Comparison of ENCODE assay signal across 8 cellular contexts in the genomic region with DNA sequence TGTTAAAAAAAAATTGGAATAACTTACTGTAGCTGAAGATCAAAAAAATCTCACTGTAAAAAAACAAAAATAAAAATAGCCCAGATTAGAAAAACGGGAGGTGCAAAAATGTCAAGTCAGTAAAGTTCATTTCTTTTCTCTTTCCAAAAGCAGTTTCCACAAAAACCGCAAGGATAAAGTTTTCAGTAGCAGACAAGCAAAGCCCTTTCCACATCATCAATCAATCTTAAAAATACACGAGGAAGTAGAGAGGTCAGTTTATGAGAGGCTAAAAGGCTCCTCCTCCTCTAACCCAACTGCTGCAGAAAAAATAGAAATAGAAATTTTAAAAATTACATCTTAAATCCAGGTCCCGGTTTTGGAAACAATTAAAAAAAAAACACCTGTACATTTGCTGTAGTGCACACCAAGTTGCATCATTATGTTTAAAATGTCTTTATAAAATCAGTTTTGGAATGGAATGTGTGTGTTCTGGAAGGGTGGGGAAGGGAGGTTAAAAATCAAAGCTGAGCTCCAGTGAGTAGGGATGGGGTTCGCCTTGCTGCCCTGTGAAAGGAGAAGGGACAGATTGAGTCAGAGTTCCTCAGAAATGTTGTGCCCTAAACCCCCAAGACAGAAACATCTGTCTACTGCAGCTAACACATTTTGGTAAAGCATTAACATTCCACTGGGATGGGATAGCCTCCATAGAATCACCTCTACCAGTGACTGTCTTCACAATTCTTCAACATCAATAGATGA. TPM values are rescaled to one million over a fixed set of nuclear protein-coding genes. Genes with fewer than 3 reads are reported as not detected.
A peak's percentile ranks its signal among the peaks of the same experiment; 100 is the strongest.
DNase-seq lines count a peak whose midpoint lies in the region; ATAC-seq and TF ChIP-seq lines count a peak whose summit lies in the region.

No MANE protein-coding gene starts in this region.

- H3K36me3 ChIP-seq in MM.1S (replicated peaks; ENCODE audit: insufficient read depth, low read length) = peaks cover 4% of the 10 kb centered on the region

- peak; percentile 12 for DNase-seq in GM03348 (ENCODE audit: low spot score)
- peak; percentile 41 for DNase-seq in MM.1S
- no peak for DNase-seq in natural killer cell treated with Interleukin-12 subunit alpha and Interleukin-12 subunit beta and Interleukin-15 and Interleukin-18, amount 100 ng/mL, for 72 hours (ENCODE audit: low spot score)
- no peak for DNase-seq in stimulated activated CD4-positive, alpha-beta T cell treated with anti-CD3 and anti-CD28 coated beads, Interleukin-2, amount 100 ng/mL, for 48 hours
- DNase-seq in SKM-1 (lab: John Stamatoyannopoulos, UW; ENCODE audit: unreplicated experiment) = no peak
- no peak for DNase-seq in hippocampal formation (lab: John Stamatoyannopoulos, UW)

- H3K9me3 Mint-ChIP-seq in brain = peaks cover 0 to 3% (median 0%) of the 10 kb centered on the region in 5 experiments
- H3K9me3 Mint-ChIP-seq in natural killer cell treated with Interleukin-12 subunit alpha and Interleukin-12 subunit beta and Interleukin-15 and Interleukin-18, amount 100 ng/mL, for 72 hours = no peaks in the 10 kb centered on the region

- peak overlapping the region in 3 of 5 experiments; percentile 12 to 83 (median 43) for H3K27ac Mint-ChIP-seq in brain
- peak overlapping the region; percentile 97 to 100 for H3K27ac Mint-ChIP-seq in natural killer cell treated with Interleukin-12 subunit alpha and Interleukin-12 subunit beta and Interleukin-15 and Interleukin-18, amount 100 ng/mL, for 72 hours

- peak overlapping the region; percentile 68 for H3K4me2 ChIP-seq in MM.1S (ENCODE audit: low read depth, low read length)

- peaks cover 26% of the 10 kb centered on the region for H3K4me1 ChIP-seq in MM.1S (ENCODE audit: low read length)

- H3K36me3 Mint-ChIP-seq in brain = peaks cover 95% of the 10 kb centered on the region
- peaks cover 72% of the 10 kb centered on the region for H3K36me3 Mint-ChIP-seq in natural killer cell treated with Interleukin-12 subunit alpha and Interleukin-12 subunit beta and Interleukin-15 and Interleukin-18, amount 100 ng/mL, for 72 hours

- H3K9ac ChIP-seq in MM.1S (ENCODE audit: low read length) = peak overlapping the region; percentile 29; the same call in 1 of the 2 replicates

- no peak for TF ChIP-seq CTCF in MM.1S (IDR thresholded peaks at IDR 0.05; ENCODE audit: low read length)
- no peak for TF ChIP-seq CTCF in brain (conservative IDR thresholded peaks at IDR 0.05)

- H3K79me2 ChIP-seq in MM.1S (ENCODE audit: low read length) = peaks cover 94% of the 10 kb centered on the region

- H2AFZ ChIP-seq in MM.1S (ENCODE audit: low read length) = no peak overlapping the region

- H3K27me3 ChIP-seq in MM.1S (replicated peaks; ENCODE audit: insufficient read depth, low read length) = no peaks in the 10 kb centered on the region

- no peaks in the 10 kb centered on the region for H3K9me2 ChIP-seq in MM.1S (replicated peaks; ENCODE audit: insufficient read depth, low read length)

- peaks cover 86% of the 10 kb centered on the region for H3K4me1 Mint-ChIP-seq in brain
- peaks cover 59 to 79% of the 10 kb centered on the region in 2 donors for H3K4me1 Mint-ChIP-seq in natural killer cell treated with Interleukin-12 subunit alpha and Interleukin-12 subunit beta and Interleukin-15 and Interleukin-18, amount 100 ng/mL, for 72 hours (ENCODE audit: low read depth in 2 of 2)

- ATAC-seq in natural killer cell treated with Interleukin-12 subunit alpha and Interleukin-12 subunit beta and Interleukin-15 and Interleukin-18, amount 100 ng/mL, for 72 hours = peak in 1 of 2 donors; percentile 46
- no peak for ATAC-seq in GM19351 (IDR thresholded peaks at IDR 0.05; ENCODE audit: unreplicated experiment)

- peaks cover 69% of the 10 kb centered on the region for H4K20me1 ChIP-seq in MM.1S (ENCODE audit: insufficient read depth, low read length)

- H3K27ac ChIP-seq in MM.1S (ENCODE audit: low read length) = peak overlapping the region; percentile 68

- peak overlapping the region; percentile 27; the same call in 1 of the 2 replicates for H3K4me3 ChIP-seq in MM.1S (ENCODE audit: low read length)

- H3K4me3 Mint-ChIP-seq in brain = peak overlapping the region; percentile 46 to 99 (median 67)
- peak overlapping the region; percentile 93 for H3K4me3 Mint-ChIP-seq in natural killer cell treated with Interleukin-12 subunit alpha and Interleukin-12 subunit beta and Interleukin-15 and Interleukin-18, amount 100 ng/mL, for 72 hours

- no peaks in the 10 kb centered on the region for H3K27me3 Mint-ChIP-seq in brain
- no peaks in the 10 kb centered on the region for H3K27me3 Mint-ChIP-seq in natural killer cell treated with Interleukin-12 subunit alpha and Interleukin-12 subunit beta and Interleukin-15 and Interleukin-18, amount 100 ng/mL, for 72 hours

- peaks cover 51% of the 10 kb centered on the region for H3F3A ChIP-seq in MM.1S (ENCODE audit: insufficient read depth, low read length)

- H3K9me3 ChIP-seq in MM.1S (replicated peaks; ENCODE audit: insufficient read depth, low read length) = no peaks in the 10 kb centered on the region

RNA-seq across cellular contexts. Expression of a gene that starts 5.8 kb away (rescaled TPM):
- polyA plus RNA-seq in brain (ENCODE audit: insufficient read depth, low read depth, low replicate concordance) = 735 TPM
- total RNA-seq in natural killer cell treated with Interleukin-12 subunit alpha and Interleukin-12 subunit beta and Interleukin-15 and Interleukin-18, amount 100 ng/mL, for 72 hours = 100 to 1,000 TPM; 834 to 917 TPM

RNA-seq across cellular contexts. Expression of a gene that starts 16.4 kb away (rescaled TPM):
- polyA plus RNA-seq in brain (ENCODE audit: insufficient read depth, low read depth, low replicate concordance) = not detected
- total RNA-seq in natural killer cell treated with Interleukin-12 subunit alpha and Interleukin-12 subunit beta and Interleukin-15 and Interleukin-18, amount 100 ng/mL, for 72 hours = under 1 TPM in 1 of 2 donors, not detected in 1; 0.17 TPM

Comparison
In these comparisons a context has a peak if more than half of its experiments do, and no peak if none do; other contexts are left out.
1. DNase-seq: peak in GM03348 (single experiment) and MM.1S (single experiment); none in natural killer cell treated with Interleukin-12 subunit alpha and Interleukin-12 subunit beta and Interleukin-15 and Interleukin-18, amount 100 ng/mL, for 72 hours (single experiment), stimulated activated CD4-positive, alpha-beta T cell treated with anti-CD3 and anti-CD28 coated beads, Interleukin-2, amount 100 ng/mL, for 48 hours (0 of 2), SKM-1 (single experiment) and hippocampal formation (0 of 2).